2 cellular contexts compared by ENCODE assay signal in genomic region chr21:35257413-35257812, GRCh38.
TF ChIP-seq lines count a peak whose summit lies in the region.

No MANE protein-coding gene starts in this region.

TF ChIP-seq in endothelial cell of umbilical vein, 7 proteins besides CTCF, POLR2A, EP300 and RAD21:
- TF ChIP-seq, protein P1, sequence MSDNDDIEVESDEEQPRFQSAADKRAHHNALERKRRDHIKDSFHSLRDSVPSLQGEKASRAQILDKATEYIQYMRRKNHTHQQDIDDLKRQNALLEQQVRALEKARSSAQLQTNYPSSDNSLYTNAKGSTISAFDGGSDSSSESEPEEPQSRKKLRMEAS (IDR thresholded peaks at IDR 0.05; ENCODE audit: insufficient read depth, insufficient read length): no peak
- TF ChIP-seq FOS (IDR thresholded peaks at IDR 0.05; ENCODE audit: borderline replicate concordance, insufficient read depth, low read length): peak; percentile 53
- no peak for TF ChIP-seq MYC (IDR thresholded peaks at IDR 0.05; ENCODE audit: low read depth, low read length)
- TF ChIP-seq JUN (IDR thresholded peaks at IDR 0.05; ENCODE audit: borderline replicate concordance, insufficient read depth, insufficient read length, low read depth): peak; percentile 55
- TF ChIP-seq EZH2 (IDR thresholded peaks at IDR 0.05; ENCODE audit: borderline replicate concordance, low read depth, low read length, severe bottlenecking): no peak
- TF ChIP-seq GATA2 (IDR thresholded peaks at IDR 0.05; ENCODE audit: insufficient read depth, insufficient read length, low read depth, low read length): peak; percentile 53
- no peak for TF ChIP-seq POLR2AphosphoS5 (IDR thresholded peaks at IDR 0.05; ENCODE audit: insufficient read depth, low read depth, low read length)

TF ChIP-seq in GM23338, 12 proteins besides CTCF, POLR2A, EP300 and RAD21 (continued from another document):
- TF ChIP-seq, protein P2, sequence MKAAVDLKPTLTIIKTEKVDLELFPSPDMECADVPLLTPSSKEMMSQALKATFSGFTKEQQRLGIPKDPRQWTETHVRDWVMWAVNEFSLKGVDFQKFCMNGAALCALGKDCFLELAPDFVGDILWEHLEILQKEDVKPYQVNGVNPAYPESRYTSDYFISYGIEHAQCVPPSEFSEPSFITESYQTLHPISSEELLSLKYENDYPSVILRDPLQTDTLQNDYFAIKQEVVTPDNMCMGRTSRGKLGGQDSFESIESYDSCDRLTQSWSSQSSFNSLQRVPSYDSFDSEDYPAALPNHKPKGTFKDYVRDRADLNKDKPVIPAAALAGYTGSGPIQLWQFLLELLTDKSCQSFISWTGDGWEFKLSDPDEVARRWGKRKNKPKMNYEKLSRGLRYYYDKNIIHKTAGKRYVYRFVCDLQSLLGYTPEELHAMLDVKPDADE (IDR thresholded peaks at IDR 0.05): no peak
- TF ChIP-seq STAT1 (IDR thresholded peaks at IDR 0.05; ENCODE audit: unreplicated experiment): no peak
- no peak for TF ChIP-seq ZNF331 (CRISPR knock-in tag; IDR thresholded peaks at IDR 0.05; ENCODE audit: low read depth)
TF ChIP-seq in GM23338: peak in this region for 0.
